8 cellular contexts compared by ENCODE assay signal in the genomic region with DNA sequence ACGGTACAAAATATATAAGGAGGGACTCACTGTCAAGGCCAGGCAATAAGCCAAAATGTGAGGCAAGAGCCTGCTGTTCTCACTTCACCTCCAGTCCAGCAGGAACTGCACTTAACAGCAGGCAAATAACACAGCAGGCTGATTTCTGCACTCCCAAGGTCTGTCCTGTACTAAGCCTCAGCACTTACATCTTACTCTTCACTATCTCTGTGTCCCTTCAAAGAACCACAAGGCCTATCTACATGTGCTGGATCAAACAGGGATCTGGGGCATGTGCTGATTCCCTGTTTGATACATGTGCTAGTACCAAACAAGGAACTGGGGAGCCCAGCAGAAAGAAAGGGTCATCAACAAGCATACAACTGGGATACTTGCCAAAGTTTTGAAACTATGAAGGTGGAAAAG. TPM values are rescaled to one million over a fixed set of nuclear protein-coding genes. Genes with fewer than 3 reads are reported as not detected.
DNase-seq lines count a peak whose midpoint lies in the region; FAIRE-seq and TF ChIP-seq lines count a peak whose summit lies in the region.

No MANE protein-coding gene starts in this region.

- H3K14ac ChIP-seq in neuronal stem cell (ENCODE audit: low read length), result no peak overlapping the region

- no peak overlapping the region for H2BK120ac ChIP-seq in neuronal stem cell (ENCODE audit: low read depth, low read length)

- no peak overlapping the region for H4K91ac ChIP-seq in neuronal stem cell (ENCODE audit: low read depth, low read length, poor library complexity)

- no peak overlapping the region for H3K4me2 ChIP-seq in neuronal stem cell (ENCODE audit: insufficient read depth, low read length, poor library complexity, severe bottlenecking)

- H4K8ac ChIP-seq in neuronal stem cell (ENCODE audit: low read depth, low read length), result no peak overlapping the region

- no peak overlapping the region for H3K23ac ChIP-seq in neuronal stem cell (ENCODE audit: low read depth, low read length, poor library complexity)

- FAIRE-seq in kidney (lab: Jason Lieb, UNC), result no peak

- H3K79me1 ChIP-seq in neuronal stem cell (ENCODE audit: low read depth, low read length), result no peaks in the 10 kb centered on the region

- intact Hi-C loops in kidney (cut with DNase I), result no loop called here

- DNase-seq in HuH-7 (ENCODE audit: low spot score) (peak; percentile 40), kidney (no peak), suprapubic skin (ENCODE audit: low spot score in 2 of 2) (peak in 1 of 2 donors; percentile 82), NCI-H1436 (lab: John Stamatoyannopoulos, UW) (no peak), activated gamma-delta T cell (lab: John Stamatoyannopoulos, UW) (no peak), neuronal stem cell (ENCODE audit: low spot score) (no peak), NCI-H82 (lab: John Stamatoyannopoulos, UW) (no peak)

- no peak overlapping the region for H3K18ac ChIP-seq in neuronal stem cell (ENCODE audit: low read length)

- TF ChIP-seq EP300 in suprapubic skin (IDR thresholded peaks at IDR 0.05), result no peak

- no peak overlapping the region for H2AK5ac ChIP-seq in neuronal stem cell (ENCODE audit: low read depth, low read length)

- H3K36me3 ChIP-seq in kidney (ENCODE audit: control insufficient read depth in 1 of 2, insufficient read depth in 2 of 2, low read length in 2 of 2) (no peaks in the 10 kb centered on the region), suprapubic skin (no peaks in the 10 kb centered on the region), neuronal stem cell (replicated peaks in 1 of 2; ENCODE audit: control insufficient read depth in 2 of 2, insufficient read depth in 2 of 2, low read length in 2 of 2) (peaks cover 0 to 2% of the 10 kb centered on the region in 2 donors)

- H3K4me3 ChIP-seq in kidney (ENCODE audit: low read length in 2 of 2), result no peak overlapping the region
- H3K4me3 ChIP-seq in suprapubic skin, result no peak overlapping the region
- no peak overlapping the region for H3K4me3 ChIP-seq in neuronal stem cell (ENCODE audit: low read length in 2 of 2)

- H2BK15ac ChIP-seq in neuronal stem cell (ENCODE audit: low read length), result no peak overlapping the region

- H3K9ac ChIP-seq in kidney (ENCODE audit: low read length in 2 of 2) (no peak overlapping the region), neuronal stem cell (ENCODE audit: low read depth, low read length, poor library complexity) (no peak overlapping the region)

- H3K27me3 ChIP-seq in suprapubic skin, result no peaks in the 10 kb centered on the region
- H3K27me3 ChIP-seq in neuronal stem cell (ENCODE audit: control insufficient read depth in 3 of 3, insufficient read depth in 3 of 3, low read depth in 1 of 3, low read length in 3 of 3), result no peaks in the 10 kb centered on the region

- H3K9me3 ChIP-seq in kidney (ENCODE audit: control insufficient read depth in 1 of 2, low read length in 2 of 2) (no peaks in the 10 kb centered on the region), suprapubic skin (no peaks in the 10 kb centered on the region), neuronal stem cell (replicated peaks in 1 of 2; ENCODE audit: control insufficient read depth in 2 of 2, insufficient read depth in 1 of 2, low read depth in 1 of 2, low read length in 2 of 2) (no peaks in the 10 kb centered on the region)

- peaks cover 9 to 13% of the 10 kb centered on the region in 2 donors for H3K4me1 ChIP-seq in kidney (ENCODE audit: control insufficient read depth in 1 of 2, insufficient read depth in 1 of 2, low read depth in 1 of 2, low read length in 2 of 2)
- peaks cover 44% of the 10 kb centered on the region for H3K4me1 ChIP-seq in suprapubic skin
- H3K4me1 ChIP-seq in neuronal stem cell (ENCODE audit: control insufficient read depth in 2 of 2, insufficient read depth in 1 of 2, low read depth in 1 of 2, low read length in 2 of 2), result no peaks in the 10 kb centered on the region

- H2BK5ac ChIP-seq in neuronal stem cell (ENCODE audit: low read length), result no peak overlapping the region

- no peak overlapping the region for H2AFZ ChIP-seq in neuronal stem cell (ENCODE audit: low read length)

- TF ChIP-seq CTCF in VCaP (conservative IDR thresholded peaks at IDR 0.05), result no peak
- TF ChIP-seq CTCF in kidney (IDR thresholded peaks at IDR 0.05; ENCODE audit: borderline replicate concordance, extremely low read depth, insufficient read depth), result no peak
- TF ChIP-seq CTCF in suprapubic skin (IDR thresholded peaks at IDR 0.05), result no peak

- WGBS in suprapubic skin, result 12% methylated on average over 1 of the region's 1 CpG
- WGBS in neuronal stem cell (ENCODE audit: extremely low coverage in 2 of 2, insufficient read length in 2 of 2, insufficient replicate concordance in 1 of 2), 2 donors, result no CpG with 5 or more reads among the region's 1 CpG

- H2BK12ac ChIP-seq in neuronal stem cell (ENCODE audit: low read length), result no peak overlapping the region

- TF ChIP-seq POLR2A in suprapubic skin (IDR thresholded peaks at IDR 0.05), result no peak

- no peak overlapping the region for H3K4ac ChIP-seq in neuronal stem cell (ENCODE audit: low read length)

- H3K27ac ChIP-seq in VCaP (peak overlapping the region; percentile 22; the same call in 1 of the 2 replicates), kidney (ENCODE audit: low read depth in 2 of 2, low read length in 2 of 2) (peak overlapping the region; percentile 54 to 68), suprapubic skin (peak overlapping the region; percentile 73), neuronal stem cell (replicated peaks; ENCODE audit: low read length) (no peak overlapping the region)

RNA-seq across cellular contexts. Expression of gene UACA, which starts 22.2 kb away (rescaled TPM):
- total RNA-seq in kidney, result 92.7 TPM
- 49.6 TPM for polyA plus RNA-seq in kidney (ENCODE audit: insufficient read depth, low read depth, low replicate concordance)
- total RNA-seq in suprapubic skin, result 10 to 100 TPM; 23.4 to 97.8 (median 27.2) TPM
- 24.5 TPM for polyA plus RNA-seq in neuronal stem cell (2013, experiment 1 of 2)
- 26.6 TPM for polyA plus RNA-seq in neuronal stem cell (2013, experiment 2 of 2)
